Comparison of ENCODE assay signal across 2 cellular contexts in genomic region chr14:100901391-100902183, GRCh38.
TF ChIP-seq lines count a peak whose summit lies in the region.

No MANE protein-coding gene starts in this region.

TF ChIP-seq in SK-N-SH, 30 proteins besides CTCF, POLR2A, EP300 and RAD21 (continued from another document):
- TF ChIP-seq, protein P1, sequence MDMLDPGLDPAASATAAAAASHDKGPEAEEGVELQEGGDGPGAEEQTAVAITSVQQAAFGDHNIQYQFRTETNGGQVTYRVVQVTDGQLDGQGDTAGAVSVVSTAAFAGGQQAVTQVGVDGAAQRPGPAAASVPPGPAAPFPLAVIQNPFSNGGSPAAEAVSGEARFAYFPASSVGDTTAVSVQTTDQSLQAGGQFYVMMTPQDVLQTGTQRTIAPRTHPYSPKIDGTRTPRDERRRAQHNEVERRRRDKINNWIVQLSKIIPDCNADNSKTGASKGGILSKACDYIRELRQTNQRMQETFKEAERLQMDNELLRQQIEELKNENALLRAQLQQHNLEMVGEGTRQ (IDR thresholded peaks at IDR 0.05; ENCODE audit: borderline replicate concordance, low read depth, low read length) = no peak
- TF ChIP-seq FOXJ3 (CRISPR knock-in tag; IDR thresholded peaks at IDR 0.05) (no peak), TAF1 (IDR thresholded peaks at IDR 0.05; ENCODE audit: borderline replicate concordance, low read depth, low read length) (no peak), PBX3 (IDR thresholded peaks at IDR 0.05) (no peak)

TF ChIP-seq in SK-N-SH treated with all-trans-retinoic acid at 6 μM for 48 hours, 23 proteins besides CTCF, POLR2A, EP300 and RAD21 (continued from another document):
- TF ChIP-seq PATZ1 (CRISPR knock-in tag; IDR thresholded peaks at IDR 0.05; ENCODE audit: borderline replicate concordance) (no peak), SNAI2 (CRISPR knock-in tag; IDR thresholded peaks at IDR 0.05) (no peak), ZFP30 (CRISPR knock-in tag; IDR thresholded peaks at IDR 0.05) (no peak)
TF ChIP-seq in SK-N-SH treated with all-trans-retinoic acid at 6 μM for 48 hours: peak in this region for 0.
